In genomic region chr12:48687595-48687994, GRCh38 we compare ENCODE assay signal across 1 cellular context.
A peak's percentile ranks its signal among the peaks of the same experiment; 100 is the strongest.
TF ChIP-seq lines count a peak whose summit lies in the region.

No MANE protein-coding gene starts in this region.

TF ChIP-seq in K562, 482 proteins besides CTCF, POLR2A, EP300 and RAD21:
- TF ChIP-seq SNRNP70 (optimal IDR thresholded peaks at IDR 0.05; ENCODE audit: low read depth, low read length) (no peak), HNRNPL (IDR thresholded peaks at IDR 0.05; ENCODE audit: low read depth, low read length) (no peak), TAL1 (IDR thresholded peaks at IDR 0.05) (0 out of 2 replicates have a peak, but pooled peaks have one; percentile 5), ARID1B (IDR thresholded peaks at IDR 0.05) (peak; percentile 50; the same call in 1 of the 2 replicates), SRSF3 (IDR thresholded peaks at IDR 0.05; ENCODE audit: insufficient read depth, low read length) (no peak), FOSL1 (tag; conservative IDR thresholded peaks at IDR 0.05) (peak; percentile 70), CBFA2T3 (IDR thresholded peaks at IDR 0.05) (0 out of 2 replicates have a peak, but pooled peaks have one; percentile 12), ZBTB26 (CRISPR knock-in tag; IDR thresholded peaks at IDR 0.05) (no peak), JUND (IDR thresholded peaks at IDR 0.05; ENCODE audit: borderline replicate concordance, low read depth, low read length) (peak; percentile 4; the same call in 1 of the 2 replicates), JUND (tag; IDR thresholded peaks at IDR 0.05; ENCODE audit: borderline replicate concordance, low read depth, low read length) (peak; percentile 44; the same call in 1 of the 3 replicates), ZNF589 (CRISPR knock-in tag; IDR thresholded peaks at IDR 0.05; ENCODE audit: low read depth) (no peak), RFX7 (CRISPR knock-in tag; IDR thresholded peaks at IDR 0.05) (no peak), TCF3 (CRISPR knock-in tag; IDR thresholded peaks at IDR 0.05) (no peak), NELFE (IDR thresholded peaks at IDR 0.05; ENCODE audit: insufficient read depth, insufficient read length) (no peak), HDAC3 (IDR thresholded peaks at IDR 0.05; ENCODE audit: borderline replicate concordance, partially characterized antibody) (no peak), ESRRA (IDR thresholded peaks at IDR 0.05; ENCODE audit: borderline replicate concordance, low read depth) (no peak), CBX3 (IDR thresholded peaks at IDR 0.05; ENCODE audit: borderline replicate concordance in 1 of 2, low read length in 2 of 2) (no peak), POLR2B (IDR thresholded peaks at IDR 0.05; ENCODE audit: low read depth, partially characterized antibody) (no peak)
- TF ChIP-seq, protein P1, sequence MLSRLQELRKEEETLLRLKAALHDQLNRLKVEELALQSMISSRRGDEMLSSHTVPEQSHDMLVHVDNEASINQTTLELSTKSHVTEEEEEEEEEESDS (CRISPR knock-in tag; IDR thresholded peaks at IDR 0.05) = no peak
- TF ChIP-seq, protein P2, sequence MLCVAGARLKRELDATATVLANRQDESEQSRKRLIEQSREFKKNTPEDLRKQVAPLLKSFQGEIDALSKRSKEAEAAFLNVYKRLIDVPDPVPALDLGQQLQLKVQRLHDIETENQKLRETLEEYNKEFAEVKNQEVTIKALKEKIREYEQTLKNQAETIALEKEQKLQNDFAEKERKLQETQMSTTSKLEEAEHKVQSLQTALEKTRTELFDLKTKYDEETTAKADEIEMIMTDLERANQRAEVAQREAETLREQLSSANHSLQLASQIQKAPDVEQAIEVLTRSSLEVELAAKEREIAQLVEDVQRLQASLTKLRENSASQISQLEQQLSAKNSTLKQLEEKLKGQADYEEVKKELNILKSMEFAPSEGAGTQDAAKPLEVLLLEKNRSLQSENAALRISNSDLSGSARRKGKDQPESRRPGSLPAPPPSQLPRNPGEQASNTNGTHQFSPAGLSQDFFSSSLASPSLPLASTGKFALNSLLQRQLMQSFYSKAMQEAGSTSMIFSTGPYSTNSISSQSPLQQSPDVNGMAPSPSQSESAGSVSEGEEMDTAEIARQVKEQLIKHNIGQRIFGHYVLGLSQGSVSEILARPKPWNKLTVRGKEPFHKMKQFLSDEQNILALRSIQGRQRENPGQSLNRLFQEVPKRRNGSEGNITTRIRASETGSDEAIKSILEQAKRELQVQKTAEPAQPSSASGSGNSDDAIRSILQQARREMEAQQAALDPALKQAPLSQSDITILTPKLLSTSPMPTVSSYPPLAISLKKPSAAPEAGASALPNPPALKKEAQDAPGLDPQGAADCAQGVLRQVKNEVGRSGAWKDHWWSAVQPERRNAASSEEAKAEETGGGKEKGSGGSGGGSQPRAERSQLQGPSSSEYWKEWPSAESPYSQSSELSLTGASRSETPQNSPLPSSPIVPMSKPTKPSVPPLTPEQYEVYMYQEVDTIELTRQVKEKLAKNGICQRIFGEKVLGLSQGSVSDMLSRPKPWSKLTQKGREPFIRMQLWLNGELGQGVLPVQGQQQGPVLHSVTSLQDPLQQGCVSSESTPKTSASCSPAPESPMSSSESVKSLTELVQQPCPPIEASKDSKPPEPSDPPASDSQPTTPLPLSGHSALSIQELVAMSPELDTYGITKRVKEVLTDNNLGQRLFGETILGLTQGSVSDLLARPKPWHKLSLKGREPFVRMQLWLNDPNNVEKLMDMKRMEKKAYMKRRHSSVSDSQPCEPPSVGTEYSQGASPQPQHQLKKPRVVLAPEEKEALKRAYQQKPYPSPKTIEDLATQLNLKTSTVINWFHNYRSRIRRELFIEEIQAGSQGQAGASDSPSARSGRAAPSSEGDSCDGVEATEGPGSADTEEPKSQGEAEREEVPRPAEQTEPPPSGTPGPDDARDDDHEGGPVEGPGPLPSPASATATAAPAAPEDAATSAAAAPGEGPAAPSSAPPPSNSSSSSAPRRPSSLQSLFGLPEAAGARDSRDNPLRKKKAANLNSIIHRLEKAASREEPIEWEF (CRISPR knock-in tag; IDR thresholded peaks at IDR 0.05) = no peak
- TF ChIP-seq, protein P3, sequence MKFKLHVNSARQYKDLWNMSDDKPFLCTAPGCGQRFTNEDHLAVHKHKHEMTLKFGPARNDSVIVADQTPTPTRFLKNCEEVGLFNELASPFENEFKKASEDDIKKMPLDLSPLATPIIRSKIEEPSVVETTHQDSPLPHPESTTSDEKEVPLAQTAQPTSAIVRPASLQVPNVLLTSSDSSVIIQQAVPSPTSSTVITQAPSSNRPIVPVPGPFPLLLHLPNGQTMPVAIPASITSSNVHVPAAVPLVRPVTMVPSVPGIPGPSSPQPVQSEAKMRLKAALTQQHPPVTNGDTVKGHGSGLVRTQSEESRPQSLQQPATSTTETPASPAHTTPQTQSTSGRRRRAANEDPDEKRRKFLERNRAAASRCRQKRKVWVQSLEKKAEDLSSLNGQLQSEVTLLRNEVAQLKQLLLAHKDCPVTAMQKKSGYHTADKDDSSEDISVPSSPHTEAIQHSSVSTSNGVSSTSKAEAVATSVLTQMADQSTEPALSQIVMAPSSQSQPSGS (CRISPR knock-in tag; IDR thresholded peaks at IDR 0.05) = no peak
